In the genomic region with DNA sequence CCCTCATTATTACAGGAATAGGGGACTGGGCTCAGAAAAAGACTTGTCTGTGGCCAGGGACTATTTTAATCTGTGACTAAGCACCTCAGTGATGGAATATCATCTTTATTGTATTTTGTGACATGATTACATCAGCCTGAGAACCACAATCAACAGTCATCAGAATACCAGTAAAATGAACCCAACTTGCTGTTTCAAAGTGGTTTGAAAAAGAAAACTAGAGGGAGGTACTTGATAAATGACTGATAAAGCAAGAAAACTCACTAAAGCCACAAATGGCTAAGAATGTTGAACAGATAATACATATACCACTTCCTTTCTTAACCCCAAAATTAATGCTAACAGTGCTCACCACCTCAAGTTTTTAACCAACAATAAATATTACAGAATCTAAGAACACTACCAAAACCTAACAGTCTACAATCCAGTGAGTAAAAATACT, we compare ENCODE assay signal across 8 cellular contexts.
DNase-seq lines count a peak whose midpoint lies in the region; ATAC-seq lines count a peak whose summit lies in the region.

No MANE protein-coding gene starts in this region.

- H3K9me3 ChIP-seq in SK-N-MC (ENCODE audit: low read depth, low read length): no peaks in the 10 kb centered on the region

- H3K9ac ChIP-seq in SK-N-MC (ENCODE audit: insufficient read length): no peak overlapping the region

- peaks cover 24% of the 10 kb centered on the region for H3K36me3 ChIP-seq in SK-N-MC (ENCODE audit: insufficient read depth, low read length)

- H3K27ac ChIP-seq in SK-N-MC: peak overlapping the region; percentile 12

- H3K4me3 ChIP-seq in SK-N-MC: no peak overlapping the region

- ATAC-seq in GM18511 (IDR thresholded peaks at IDR 0.05; ENCODE audit: unreplicated experiment) (peak; percentile 84), HG02852 (IDR thresholded peaks at IDR 0.05; ENCODE audit: unreplicated experiment) (peak; percentile 86), HG03025 (IDR thresholded peaks at IDR 0.05; ENCODE audit: low FRiP score, unreplicated experiment) (no peak)

- no peak for DNase-seq in SK-N-MC (ENCODE audit: low read depth, low spot score)
- DNase-seq in kidney tubule cell (ENCODE audit: low spot score): peak; percentile 61
- DNase-seq in NCI-H345 treated with DMSO at 0.1 percent for 48 hours (lab: John Stamatoyannopoulos, UW; ENCODE audit: unreplicated experiment): no peak
- no peak for DNase-seq in NCI-H510A (lab: John Stamatoyannopoulos, UW)
- DNase-seq in ureter (ENCODE audit: low spot score): no peak
